In genomic region chr5:156920042-156920860, GRCh38 we compare ENCODE assay signal across 1 cellular context.
TF ChIP-seq lines count a peak whose summit lies in the region.

No MANE protein-coding gene starts in this region.

TF ChIP-seq in GM12878, 131 proteins besides CTCF, POLR2A, EP300 and RAD21 (continued from another document):
- TF ChIP-seq MLLT1 (IDR thresholded peaks at IDR 0.05): peak; percentile 87
- no peak for TF ChIP-seq ZNF274 (IDR thresholded peaks at IDR 0.05; ENCODE audit: insufficient read depth, insufficient read length)
- no peak for TF ChIP-seq MEF2A (IDR thresholded peaks at IDR 0.05; ENCODE audit: insufficient read depth, low read depth, low read length)
